ENCODE assay signal across 8 cellular contexts in the genomic region with DNA sequence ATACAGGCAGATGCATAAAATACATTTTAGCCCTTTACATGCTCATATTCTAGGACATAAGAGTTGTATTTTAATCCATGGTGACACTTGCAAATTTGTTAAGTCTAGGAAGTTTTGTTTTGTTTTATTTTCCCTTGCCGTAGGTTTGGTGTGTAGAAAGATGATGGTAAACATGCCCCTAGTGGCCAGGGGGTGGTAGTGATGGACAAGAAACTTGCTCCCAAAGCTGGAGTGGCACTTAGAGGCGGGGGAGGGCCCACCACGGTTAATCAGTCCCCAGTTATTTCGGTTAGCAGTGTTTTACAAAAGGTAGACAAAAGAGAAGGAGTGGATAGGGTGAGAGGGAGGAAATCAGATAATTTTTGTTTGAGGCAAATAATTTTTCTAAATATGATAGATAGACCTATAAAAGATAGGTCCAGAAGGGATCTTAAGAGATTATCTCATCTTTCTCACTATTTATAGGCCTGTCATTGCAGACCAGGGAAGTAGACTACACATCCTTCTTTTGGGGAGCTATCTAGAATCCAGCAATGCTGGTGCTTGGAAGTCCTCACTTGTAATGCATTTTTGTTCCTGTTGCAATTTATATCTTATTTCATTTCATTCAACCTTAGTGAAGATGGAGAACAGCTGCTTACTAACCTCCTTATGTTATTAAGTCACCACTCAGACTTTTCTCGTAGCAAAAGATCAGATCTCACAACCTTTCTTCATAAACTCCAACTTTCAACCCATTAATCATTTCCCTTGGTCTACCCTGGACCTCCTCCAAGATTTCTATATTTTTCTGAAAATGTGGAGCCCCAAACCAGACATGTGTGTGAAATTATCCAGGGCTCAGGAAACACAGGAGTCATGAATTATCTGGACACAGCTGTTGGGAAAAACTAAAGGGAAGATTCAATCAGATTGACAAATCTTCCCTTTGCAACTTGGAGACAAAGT. TPM values are rescaled to one million over a fixed set of nuclear protein-coding genes. Genes with fewer than 3 reads are reported as not detected.
A peak's percentile ranks its signal among the peaks of the same experiment; 100 is the strongest.
DNase-seq lines count a peak whose midpoint lies in the region; ATAC-seq and TF ChIP-seq lines count a peak whose summit lies in the region.

No MANE protein-coding gene starts in this region.

- H3K27ac ChIP-seq in WERI-Rb-1: no peak overlapping the region
- H3K27ac ChIP-seq in right lobe of liver: no peak overlapping the region

- H3K36me3 ChIP-seq in WERI-Rb-1: no peaks in the 10 kb centered on the region
- no peaks in the 10 kb centered on the region for H3K36me3 ChIP-seq in right lobe of liver

- intact Hi-C loops in right lobe of liver (cut with DNase I): no loop called here

- H3K27me3 ChIP-seq in WERI-Rb-1 (ENCODE audit: insufficient read depth, low read depth, severe bottlenecking): peaks cover 11% of the 10 kb centered on the region
- H3K27me3 ChIP-seq in right lobe of liver: no peaks in the 10 kb centered on the region

- H3K4me3 ChIP-seq in WERI-Rb-1 (ENCODE audit: low read depth, low read length) (no peak overlapping the region), right lobe of liver (no peak overlapping the region)

- H3K9me3 ChIP-seq in WERI-Rb-1 (ENCODE audit: severe bottlenecking) (no peaks in the 10 kb centered on the region), right lobe of liver (no peaks in the 10 kb centered on the region)

- TF ChIP-seq CTCF in GM12872 (IDR thresholded peaks at IDR 0.05; ENCODE audit: insufficient read depth, low read depth, low read length) (peak; percentile 79), GM20000 (IDR thresholded peaks at IDR 0.05; ENCODE audit: extremely low read depth, missing control alignments) (peak; percentile 62), WERI-Rb-1 (IDR thresholded peaks at IDR 0.05; ENCODE audit: low read depth, low read length) (peak; percentile 70), right lobe of liver (IDR thresholded peaks at IDR 0.05) (peak; percentile 40 to 63 (median 58))

- peak; percentile 81 for ATAC-seq in HG03439 (IDR thresholded peaks at IDR 0.05; ENCODE audit: unreplicated experiment)
- peak; percentile 60 to 70 (median 64) for ATAC-seq in right lobe of liver

- peaks cover 0 to 7% (median 2%) of the 10 kb centered on the region in 4 donors for H3K4me1 ChIP-seq in right lobe of liver

- peak; percentile 62 for DNase-seq in GM20000 (ENCODE audit: low spot score)
- peak; percentile 55 for DNase-seq in WERI-Rb-1
- no peak for DNase-seq in right lobe of liver
- DNase-seq in NCI-H187 (lab: John Stamatoyannopoulos, UW): no peak
- no peak for DNase-seq in T-helper 2 cell
- DNase-seq in hypothalamus (lab: John Stamatoyannopoulos, UW): no peak

- TF ChIP-seq POLR2A in right lobe of liver (IDR thresholded peaks at IDR 0.05): no peak

- 14% methylated on average over 5 of the region's 5 CpGs for WGBS in right lobe of liver (ENCODE audit: insufficient coverage, low coverage, low lambda C conversion rate, missing lambda C conversion rate)

RNA-seq across cellular contexts. Expression of a gene that starts 5.9 kb away (rescaled TPM):
- under 1 TPM in 3 of 6 experiments, not detected in 3; 0.06 to 0.27 (median 0.12) TPM for total RNA-seq in right lobe of liver

Comparison
In these comparisons a context has a peak if more than half of its experiments do, and no peak if none do; other contexts are left out.
1. DNase-seq: peak in GM20000 (single experiment) and WERI-Rb-1 (single experiment); none in right lobe of liver (0 of 3), NCI-H187 (0 of 2), T-helper 2 cell (0 of 5) and hypothalamus (0 of 51).
2. Peak in every context shown above with its lines, with median percentiles within 50 percentile points of each other: CTCF ChIP-seq.